ENCODE assay signal across 8 cellular contexts in genomic region chr5:34192064-34192922, GRCh38.
DNase-seq lines count a peak whose midpoint lies in the region; ATAC-seq and TF ChIP-seq lines count a peak whose summit lies in the region.
"Not testable (repeated sequence)": the region's sequence is repeated elsewhere in the genome, so short reads cannot be mapped to it uniquely, and the experiment has no call there.

No MANE protein-coding gene starts in this region.

- H3K9me3 ChIP-seq in BE2C, result not testable (repeated sequence)

- H3K27ac Mint-ChIP-seq in nephron, result peak overlapping the region; percentile 59 to 74 (median 67)
- peak overlapping the region; percentile 86 for H3K27ac Mint-ChIP-seq in stimulated activated effector memory CD8-positive, alpha-beta T cell treated with anti-CD3 and anti-CD28 coated beads, Interleukin-12 subunit alpha, Interleukin-12 subunit beta, amount 100 ng/mL, for 72 hours

- peaks cover 46% of the 10 kb centered on the region for H3K36me3 Mint-ChIP-seq in nephron (ENCODE audit: low read depth)
- H3K36me3 Mint-ChIP-seq in stimulated activated effector memory CD8-positive, alpha-beta T cell treated with anti-CD3 and anti-CD28 coated beads, Interleukin-12 subunit alpha, Interleukin-12 subunit beta, amount 100 ng/mL, for 72 hours, result peaks cover 39% of the 10 kb centered on the region

- not testable (repeated sequence) for H3K4me3 ChIP-seq in BE2C (ENCODE audit: low read depth, low read length); epithelial cell of esophagus (ENCODE audit: low read length)

- not testable (repeated sequence) for H3K27me3 ChIP-seq in BE2C

- not testable (repeated sequence) for H3K36me3 ChIP-seq in BE2C

- H3K4me3 Mint-ChIP-seq in nephron; stimulated activated effector memory CD8-positive, alpha-beta T cell treated with anti-CD3 and anti-CD28 coated beads, Interleukin-12 subunit alpha, Interleukin-12 subunit beta, amount 100 ng/mL, for 72 hours: not testable (repeated sequence)

- not testable (repeated sequence) for H3K27me3 Mint-ChIP-seq in nephron (ENCODE audit: low read depth)

- peaks cover 17% of the 10 kb centered on the region for H3K4me1 ChIP-seq in BE2C

- not testable (repeated sequence) for ATAC-seq in stimulated activated effector memory CD8-positive, alpha-beta T cell treated with anti-CD3 and anti-CD28 coated beads, Interleukin-12 subunit alpha, Interleukin-12 subunit beta, amount 100 ng/mL, for 72 hours

- DNase-seq in BE2C (peak; percentile 93), HCEC 1CT (peak; percentile 0), T-helper 2 cell (peak in 4 of 5 experiments; percentile 5 to 25 (median 12)), epithelial cell of esophagus (ENCODE audit: low read depth) (peak; percentile 9), iPS-NIHi7 (ENCODE audit: extremely low spot score) (peak; percentile 6)
- DNase-seq in stimulated activated effector memory CD8-positive, alpha-beta T cell treated with anti-CD3 and anti-CD28 coated beads, Interleukin-12 subunit alpha, Interleukin-12 subunit beta, amount 100 ng/mL, for 72 hours (ENCODE audit: low spot score in 2 of 2), result peak; percentile 40 to 69

- TF ChIP-seq CTCF in BE2C (IDR thresholded peaks at IDR 0.05; ENCODE audit: low read depth, low read length); epithelial cell of esophagus (IDR thresholded peaks at IDR 0.05; ENCODE audit: insufficient read depth, low read depth, low read length, missing control alignments); nephron (IDR thresholded peaks at IDR 0.05; ENCODE audit: unreplicated experiment in 3 of 3): not testable (repeated sequence)

- H3K27ac ChIP-seq in angular gyrus (ENCODE audit: low read depth, low read length), result peak overlapping the region; percentile 12

- H3K9me3 Mint-ChIP-seq in nephron; stimulated activated effector memory CD8-positive, alpha-beta T cell treated with anti-CD3 and anti-CD28 coated beads, Interleukin-12 subunit alpha, Interleukin-12 subunit beta, amount 100 ng/mL, for 72 hours: not testable (repeated sequence)

- peaks cover 31% of the 10 kb centered on the region for H3K4me1 Mint-ChIP-seq in nephron
- peaks cover 40% of the 10 kb centered on the region for H3K4me1 Mint-ChIP-seq in stimulated activated effector memory CD8-positive, alpha-beta T cell treated with anti-CD3 and anti-CD28 coated beads, Interleukin-12 subunit alpha, Interleukin-12 subunit beta, amount 100 ng/mL, for 72 hours

Comparison
In these comparisons a context has a peak if more than half of its experiments do, and no peak if none do; other contexts are left out.
1. DNase-seq: peak in every context shown above with its lines; median percentile 93 in BE2C; 54 in stimulated activated effector memory CD8-positive, alpha-beta T cell treated with anti-CD3 and anti-CD28 coated beads, Interleukin-12 subunit alpha, Interleukin-12 subunit beta, amount 100 ng/mL, for 72 hours; 12 in T-helper 2 cell; 9 in epithelial cell of esophagus; 6 in iPS-NIHi7; 0 in HCEC 1CT.